Comparison of ENCODE assay signal across 8 cellular contexts in genomic region chr4:177309525-177310371, GRCh38. TPM values are rescaled to one million over a fixed set of nuclear protein-coding genes. Genes with fewer than 3 reads are reported as not detected.
A peak's percentile ranks its signal among the peaks of the same experiment; 100 is the strongest.
DNase-seq lines count a peak whose midpoint lies in the region; TF ChIP-seq lines count a peak whose summit lies in the region.

TSS of gene NEIL3 (plus strand) at chr4:177309874. CDS start at chr4:177309954, 80 bp downstream.

- H3K27me3 ChIP-seq in thyroid gland: no peaks in the 10 kb centered on the region

- H3K4me3 ChIP-seq in HFF-Myc (replicated peaks; ENCODE audit: low read depth, low read length) (peak within 1 kb of the TSS; percentile 92), thyroid gland (replicated peaks in 1 of 3) (peak within 1 kb of the TSS in 2 of 3 donors; percentile 12 to 49)

- peaks cover 8% of the 10 kb centered on the region for H3K36me3 Mint-ChIP-seq in activated naive CD4-positive, alpha-beta T cell treated with anti-CD3 and anti-CD28 coated beads for 36 hours (ENCODE audit: low read depth)
- no peaks in the 10 kb centered on the region for H3K36me3 Mint-ChIP-seq in glutamatergic neuron (ENCODE audit: unreplicated experiment)
- no peaks in the 10 kb centered on the region for H3K36me3 Mint-ChIP-seq in osteocyte (ENCODE audit: unreplicated experiment)

- H3K9me3 ChIP-seq in thyroid gland: no peaks in the 10 kb centered on the region

- CTCF ChIA-PET in activated naive CD4-positive, alpha-beta T cell treated with anti-CD3 and anti-CD28 coated beads for 36 hours (lab: Charles Lee): interaction anchor here (1.9 kb wide), 1 partner anchor 59 kb away, joined by 9 read pairs; no protein-coding TSS in a partner anchor

- H3K9me3 Mint-ChIP-seq in activated naive CD4-positive, alpha-beta T cell treated with anti-CD3 and anti-CD28 coated beads for 36 hours: no peaks in the 10 kb centered on the region
- no peaks in the 10 kb centered on the region for H3K9me3 Mint-ChIP-seq in glutamatergic neuron (ENCODE audit: unreplicated experiment)
- no peaks in the 10 kb centered on the region for H3K9me3 Mint-ChIP-seq in osteocyte (ENCODE audit: unreplicated experiment)

- DNase-seq in GM04504 (ENCODE audit: low read depth) (peak; percentile 68), HFF-Myc (ENCODE audit: extremely low read depth, low read depth) (peak; percentile 61), MV-4-11 (lab: John Stamatoyannopoulos, UW) (peak; percentile 96), SK-N-DZ (ENCODE audit: low spot score) (peak; percentile 90), glutamatergic neuron (peak; percentile 96), osteocyte (ENCODE audit: extremely low spot score, unreplicated experiment) (peak; percentile 95), thyroid gland (peak; percentile 85 to 92)
- peak; percentile 98 for DNase-seq in activated naive CD4-positive, alpha-beta T cell treated with anti-CD3 and anti-CD28 coated beads for 36 hours

- TF ChIP-seq CTCF in HFF-Myc (IDR thresholded peaks at IDR 0.05; ENCODE audit: low read depth, low read length, missing control alignments): no peak
- no peak for TF ChIP-seq CTCF in glutamatergic neuron (IDR thresholded peaks at IDR 0.05; ENCODE audit: partially characterized antibody, unreplicated experiment)
- TF ChIP-seq CTCF in osteocyte (IDR thresholded peaks at IDR 0.05): no peak
- no peak for TF ChIP-seq CTCF in thyroid gland (IDR thresholded peaks at IDR 0.05)

- H3K4me1 ChIP-seq in thyroid gland: peaks cover 8 to 18% of the 10 kb centered on the region in 2 donors

- H3K27me3 Mint-ChIP-seq in activated naive CD4-positive, alpha-beta T cell treated with anti-CD3 and anti-CD28 coated beads for 36 hours (ENCODE audit: low read depth): no peaks in the 10 kb centered on the region
- H3K27me3 Mint-ChIP-seq in glutamatergic neuron (ENCODE audit: unreplicated experiment): no peaks in the 10 kb centered on the region
- H3K27me3 Mint-ChIP-seq in osteocyte (ENCODE audit: unreplicated experiment): no peaks in the 10 kb centered on the region

- H3K27ac ChIP-seq in thyroid gland: no peak within 1 kb of the TSS

- peaks cover 21% of the 10 kb centered on the region for H3K4me1 Mint-ChIP-seq in activated naive CD4-positive, alpha-beta T cell treated with anti-CD3 and anti-CD28 coated beads for 36 hours (ENCODE audit: low read depth)
- H3K4me1 Mint-ChIP-seq in glutamatergic neuron (ENCODE audit: low read depth, unreplicated experiment) (no peaks in the 10 kb centered on the region), osteocyte (ENCODE audit: unreplicated experiment) (peaks cover 43% of the 10 kb centered on the region)

- no peaks in the 10 kb centered on the region for H3K36me3 ChIP-seq in thyroid gland

- 1 to 2% methylated on average over 33 to 36 of the region's 52 CpGs for WGBS in thyroid gland, 2 donors

- peak within 1 kb of the TSS; percentile 91 for H3K4me3 Mint-ChIP-seq in activated naive CD4-positive, alpha-beta T cell treated with anti-CD3 and anti-CD28 coated beads for 36 hours
- H3K4me3 Mint-ChIP-seq in glutamatergic neuron (ENCODE audit: unreplicated experiment) (peak within 1 kb of the TSS; percentile 95), osteocyte (ENCODE audit: unreplicated experiment) (peak within 1 kb of the TSS; percentile 93)

- H3K27ac Mint-ChIP-seq in activated naive CD4-positive, alpha-beta T cell treated with anti-CD3 and anti-CD28 coated beads for 36 hours: peak within 1 kb of the TSS; percentile 88
- H3K27ac Mint-ChIP-seq in glutamatergic neuron (ENCODE audit: unreplicated experiment) (no peak within 1 kb of the TSS), osteocyte (ENCODE audit: unreplicated experiment) (peak within 1 kb of the TSS; percentile 76)

- no peak for TF ChIP-seq POLR2A in thyroid gland (IDR thresholded peaks at IDR 0.05)

- intact Hi-C loops in activated naive CD4-positive, alpha-beta T cell treated with anti-CD3 and anti-CD28 coated beads for 36 hours (cut with micrococcal nuclease): loop anchor here (1.0 to 2.0 kb wide), 5 partner anchors 59 to 1115 kb away; partner anchors contain the start of genes AGA and SPATA4
- intact Hi-C loops in thyroid gland (cut with DNase I): no loop called here

RNA-seq across cellular contexts. Expression of gene NEIL3, which starts in this region (rescaled TPM):
- polyA plus RNA-seq in SK-N-DZ (2014; cell fraction: cytosol; rRNA removed): 14.5 and 18.4 TPM in 2 replicates
- 12.6 and 14.5 TPM in 2 replicates for polyA plus RNA-seq in SK-N-DZ (2014; cell fraction: nucleus; rRNA removed)
- 10 to 100 TPM; 21.9 to 22.7 TPM for total RNA-seq in activated naive CD4-positive, alpha-beta T cell treated with anti-CD3 and anti-CD28 coated beads for 36 hours
- total RNA-seq in glutamatergic neuron (ENCODE audit: unreplicated experiment) (1.4 TPM), osteocyte (2.1 and 2.3 TPM in 2 replicates), thyroid gland (under 1 TPM in 1 of 4 donors, not detected in 3; 0.59 TPM)

Comparison
In these comparisons a context has a peak if more than half of its experiments do, and no peak if none do; other contexts are left out.
1. Peak in DNase-seq and H3K4me3 ChIP-seq in thyroid gland; RNA of the gene not detected or under 1 TPM.